ENCODE assay signal across 8 cellular contexts in the genomic region with DNA sequence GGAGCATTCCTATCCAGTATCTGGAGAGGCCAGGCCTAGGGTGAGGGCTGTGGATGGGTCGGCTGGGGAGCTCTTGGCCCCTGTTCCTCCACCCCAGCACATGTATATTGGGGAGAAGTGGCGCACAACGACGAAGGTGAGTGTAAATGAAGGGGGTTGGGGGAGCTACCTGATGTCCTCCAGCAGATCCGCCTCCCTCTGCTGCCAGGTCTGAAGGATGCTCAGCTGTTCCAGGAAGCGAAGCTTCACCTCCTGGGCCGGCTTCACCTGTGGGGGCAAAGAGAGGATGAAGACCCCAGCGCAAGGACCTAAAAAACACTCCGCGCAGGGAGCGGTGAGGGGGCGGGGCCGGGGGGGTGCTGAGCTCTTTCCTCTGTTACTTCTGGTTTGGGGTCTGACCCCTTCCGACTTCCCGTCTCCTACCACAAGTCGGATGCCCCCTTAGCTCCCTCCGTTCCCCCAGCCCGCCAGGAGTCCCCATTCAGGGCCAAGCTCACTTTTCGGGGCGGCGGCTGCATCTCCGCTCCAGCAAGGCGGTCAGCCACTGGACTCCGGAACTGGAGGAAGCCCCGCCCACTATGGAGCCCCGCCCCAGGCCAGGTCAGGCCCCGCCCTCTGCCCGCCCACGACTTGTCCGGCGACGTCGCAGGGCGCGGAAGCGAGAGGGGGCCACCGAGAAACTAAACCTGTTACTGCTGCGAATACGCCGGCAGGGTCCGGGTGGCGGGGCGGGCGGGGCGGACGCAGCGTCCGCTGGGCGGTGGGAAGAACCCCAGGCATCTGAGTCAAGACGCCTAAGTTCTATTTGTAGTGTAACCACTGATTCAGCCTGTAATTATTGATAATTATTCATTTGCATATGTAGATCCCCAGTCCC. TPM values are rescaled to one million over a fixed set of nuclear protein-coding genes. Genes with fewer than 3 reads are reported as not detected.
DNase-seq lines count a peak whose midpoint lies in the region; ATAC-seq, FAIRE-seq and TF ChIP-seq lines count a peak whose summit lies in the region.

A gene (minus strand): TSS at position 568 of the 877 bp plus-strand sequence. CDS start 50 bp downstream, at position 518.

- H3K9ac ChIP-seq in kidney (ENCODE audit: low read length in 2 of 2): peak within 1 kb of the TSS in 1 of 2 donors; percentile 61

- peak within 1 kb of the TSS; percentile 98 for H3K4me3 Mint-ChIP-seq in activated B cell treated with CpG ODN at 0.5 μM for 24 hours
- H3K4me3 Mint-ChIP-seq in central memory CD8-positive, alpha-beta T cell: peak within 1 kb of the TSS; percentile 89

- H3K9me3 Mint-ChIP-seq in activated B cell treated with CpG ODN at 0.5 μM for 24 hours: no peaks in the 10 kb centered on the region
- H3K9me3 Mint-ChIP-seq in central memory CD8-positive, alpha-beta T cell: no peaks in the 10 kb centered on the region

- no peaks in the 10 kb centered on the region for H3K9me3 ChIP-seq in kidney (ENCODE audit: control insufficient read depth in 1 of 2, low read length in 2 of 2)

- CTCF ChIA-PET in activated B cell treated with CpG ODN at 0.5 μM for 24 hours (lab: Charles Lee): interaction anchor here (0.5 to 2.8 kb wide), 9 partner anchors 9 to 428 kb away, joined by 3 to 11 read pairs (median 6); a partner anchor contains a TSS

- DNase-seq in GM12892 (ENCODE audit: insufficient read length) (peak; percentile 99), HFF-Myc (ENCODE audit: extremely low read depth, low read depth) (peak; percentile 47), NCI-H1105 treated with DMSO at 0.1 percent for 48 hours (lab: John Stamatoyannopoulos, UW) (peak; percentile 32), activated B cell treated with CpG ODN at 0.5 μM for 24 hours (peak; percentile 83), kidney (peak; percentile 96), NCI-H2171 (lab: John Stamatoyannopoulos, UW) (no peak)
- peak; percentile 63 to 67 for DNase-seq in central memory CD8-positive, alpha-beta T cell (ENCODE audit: low spot score in 2 of 2)
- DNase-seq in stimulated activated CD4-positive, alpha-beta T cell treated with anti-CD3 and anti-CD28 coated beads, Interleukin-15, amount 100 ng/mL, for 1 hour (ENCODE audit: low read depth in 1 of 2, low spot score in 1 of 2): peak; percentile 66 to 67

- peaks cover 3% of the 10 kb centered on the region for H3K27me3 Mint-ChIP-seq in activated B cell treated with CpG ODN at 0.5 μM for 24 hours
- H3K27me3 Mint-ChIP-seq in central memory CD8-positive, alpha-beta T cell: no peaks in the 10 kb centered on the region

- POLR2A ChIA-PET in activated B cell treated with CpG ODN at 0.5 μM for 24 hours (lab: Charles Lee): interaction anchor here (0.6 to 2.7 kb wide), 23 partner anchors 9 to 331 kb away, joined by 3 to 50 read pairs (median 5); a partner anchor contains a TSS

- no peaks in the 10 kb centered on the region for H3K36me3 ChIP-seq in kidney (ENCODE audit: control insufficient read depth in 1 of 2, insufficient read depth in 2 of 2, low read length in 2 of 2)

- H3K4me1 ChIP-seq in kidney (ENCODE audit: control insufficient read depth in 1 of 2, insufficient read depth in 1 of 2, low read depth in 1 of 2, low read length in 2 of 2): peaks cover 0 to 4% of the 10 kb centered on the region in 2 donors

- intact Hi-C loops in activated B cell treated with CpG ODN at 0.5 μM for 24 hours (cut with micrococcal nuclease) (loop anchor here (1.0 to 2.0 kb wide), 4 partner anchors 13 to 59 kb away; a partner anchor contains a TSS), kidney (cut with DNase I) (no loop called here)

- peak; percentile 99 for ATAC-seq in activated B cell treated with CpG ODN at 0.5 μM for 24 hours (ENCODE audit: low read depth)
- ATAC-seq in central memory CD8-positive, alpha-beta T cell (replicated peaks; ENCODE audit: extremely low read depth, poor library complexity, severe bottlenecking): peak; percentile 86

- H3K27ac ChIP-seq in kidney (ENCODE audit: low read depth in 2 of 2, low read length in 2 of 2): no peak within 1 kb of the TSS

- TF ChIP-seq CTCF in HFF-Myc (IDR thresholded peaks at IDR 0.05; ENCODE audit: low read depth, low read length, missing control alignments) (no peak), activated B cell treated with CpG ODN at 0.5 μM for 24 hours (IDR thresholded peaks at IDR 0.05) (no peak), kidney (IDR thresholded peaks at IDR 0.05; ENCODE audit: borderline replicate concordance, extremely low read depth, insufficient read depth) (no peak)

- peaks cover 29% of the 10 kb centered on the region for H3K36me3 Mint-ChIP-seq in activated B cell treated with CpG ODN at 0.5 μM for 24 hours (ENCODE audit: low read depth)
- peaks cover 20% of the 10 kb centered on the region for H3K36me3 Mint-ChIP-seq in central memory CD8-positive, alpha-beta T cell (ENCODE audit: insufficient read depth)

- FAIRE-seq in GM12892 (lab: Jason Lieb, UNC): peak; percentile 84
- FAIRE-seq in kidney (lab: Jason Lieb, UNC): no peak

- TF ChIP-seq POLR2A in GM12892 (IDR thresholded peaks at IDR 0.05; ENCODE audit: low read depth, low read length): peak; percentile 70; the same call in 1 of the 2 replicates

- H3K4me1 Mint-ChIP-seq in activated B cell treated with CpG ODN at 0.5 μM for 24 hours: peaks cover 29% of the 10 kb centered on the region
- H3K4me1 Mint-ChIP-seq in central memory CD8-positive, alpha-beta T cell: peaks cover 54% of the 10 kb centered on the region

- H3K27ac Mint-ChIP-seq in activated B cell treated with CpG ODN at 0.5 μM for 24 hours: peak within 1 kb of the TSS; percentile 96
- H3K27ac Mint-ChIP-seq in central memory CD8-positive, alpha-beta T cell (ENCODE audit: low read depth): peak within 1 kb of the TSS; percentile 88

- H3K4me3 ChIP-seq in HFF-Myc (replicated peaks; ENCODE audit: low read depth, low read length) (peak within 1 kb of the TSS; percentile 63), kidney (ENCODE audit: low read length in 2 of 2) (peak within 1 kb of the TSS; percentile 62 to 69)

RNA-seq across cellular contexts. Expression of the gene that starts here (rescaled TPM):
- polyA plus RNA-seq in GM12892 (2012; ENCODE audit: missing spikeins): 18.6 TPM
- total RNA-seq in activated B cell treated with CpG ODN at 0.5 μM for 24 hours (63.2 and 79.5 TPM in 2 replicates), kidney (20.3 TPM)
- 6.4 TPM for polyA plus RNA-seq in kidney (ENCODE audit: insufficient read depth, low read depth, low replicate concordance)
